In genomic region chr2:10570076-10570475, GRCh38 we compare ENCODE assay signal across 16 cellular contexts.
"Had no signal": no experiment of that assay in that cellular context is flagged by ENCODE, and none has a peak within 500 bp of the region (broad histone marks: within the 10 kb centered on the region; RNA-seq: fewer than 3 reads in every experiment).

No MANE protein-coding gene starts in this region.

- ATAC-seq: effector memory CD8-positive, alpha-beta T cell; foreskin keratinocyte; pancreas; sciatic nerve; stimulated activated memory B cell treated with anti-CD40 and anti-IgM and Interleukin-4, amounts not matched to agents 10 μg/mL and 1 μg/mL and 100 μg/mL, for 72 hours had no signal

- H3K27me3 Mint-ChIP-seq: activated CD4-positive, alpha-beta memory T cell treated with anti-CD3 and anti-CD28 coated beads for 36 hours; activated naive CD4-positive, alpha-beta T cell treated with anti-CD3 and anti-CD28 coated beads, Interleukin-2, amount 50 U/mL, for 24 hours; effector memory CD8-positive, alpha-beta T cell; stimulated activated memory B cell treated with anti-CD40 and anti-IgM and Interleukin-4, amounts not matched to agents 10 μg/mL and 1 μg/mL and 100 μg/mL, for 72 hours had no signal

- H3K4me3 Mint-ChIP-seq: activated CD4-positive, alpha-beta memory T cell treated with anti-CD3 and anti-CD28 coated beads for 36 hours; activated naive CD4-positive, alpha-beta T cell treated with anti-CD3 and anti-CD28 coated beads, Interleukin-2, amount 50 U/mL, for 24 hours; effector memory CD8-positive, alpha-beta T cell; stimulated activated memory B cell treated with anti-CD40 and anti-IgM and Interleukin-4, amounts not matched to agents 10 μg/mL and 1 μg/mL and 100 μg/mL, for 72 hours had no signal

- H3K9me3 ChIP-seq: adrenal gland, pancreas had no signal

- H3K27ac ChIP-seq: adrenal gland, foreskin keratinocyte, pancreas had no signal

- H3K27ac Mint-ChIP-seq: activated CD4-positive, alpha-beta memory T cell treated with anti-CD3 and anti-CD28 coated beads for 36 hours; activated naive CD4-positive, alpha-beta T cell treated with anti-CD3 and anti-CD28 coated beads, Interleukin-2, amount 50 U/mL, for 24 hours; stimulated activated memory B cell treated with anti-CD40 and anti-IgM and Interleukin-4, amounts not matched to agents 10 μg/mL and 1 μg/mL and 100 μg/mL, for 72 hours had no signal

- H3K9me3 Mint-ChIP-seq: activated CD4-positive, alpha-beta memory T cell treated with anti-CD3 and anti-CD28 coated beads for 36 hours; effector memory CD8-positive, alpha-beta T cell had no signal

- DNase-seq: activated CD4-positive, alpha-beta memory T cell treated with anti-CD3 and anti-CD28 coated beads for 36 hours; activated effector memory CD4-positive, alpha-beta T cell treated with anti-CD3 and anti-CD28 coated beads, Interleukin-2, amount 50 U/mL, for 16 hours; activated T-cell treated with anti-CD3 and anti-CD28 coated beads, Interleukin-2, amount 50 U/mL, for 48 hours; adrenal gland; effector memory CD8-positive, alpha-beta T cell; foreskin keratinocyte; glutamatergic neuron; hypothalamus; pancreas; stimulated activated CD4-positive, alpha-beta T cell treated with anti-CD3 and anti-CD28 coated beads, Interleukin-4, amount 100 ng/mL, for 1 hour; SW 1271 had no signal

- H3K4me1 Mint-ChIP-seq: activated naive CD4-positive, alpha-beta T cell treated with anti-CD3 and anti-CD28 coated beads, Interleukin-2, amount 50 U/mL, for 24 hours; stimulated activated memory B cell treated with anti-CD40 and anti-IgM and Interleukin-4, amounts not matched to agents 10 μg/mL and 1 μg/mL and 100 μg/mL, for 72 hours had no signal

- H3K4me2 ChIP-seq: smooth muscle cell had no signal

- H3K4me3 ChIP-seq: adrenal gland, lung, pancreas, smooth muscle cell had no signal

- H3K4me1 ChIP-seq: adrenal gland, pancreas had no signal

- H3K27me3 ChIP-seq: adrenal gland, foreskin keratinocyte, pancreas had no signal
